ENCODE assay signal across 15 cellular contexts in genomic region chr10:88820990-88821389, GRCh38. TPM values are rescaled to one million over a fixed set of nuclear protein-coding genes. Genes with fewer than 3 reads are reported as not detected.
A peak's percentile ranks its signal among the peaks of the same experiment; 100 is the strongest.
DNase-seq lines count a peak whose midpoint lies in the region; ATAC-seq and TF ChIP-seq lines count a peak whose summit lies in the region.
"Had no signal": no experiment of that assay in that cellular context is flagged by ENCODE, and none has a peak within 500 bp of the region (broad histone marks: within the 10 kb centered on the region; RNA-seq: fewer than 3 reads in every experiment).

No MANE protein-coding gene starts in this region.

- TF ChIP-seq CTCF in A673 (conservative IDR thresholded peaks at IDR 0.05; ENCODE audit: low read depth, low read length) (no peak), GM10266 (IDR thresholded peaks at IDR 0.05; ENCODE audit: control insufficient read depth, insufficient read depth, low read depth, missing control alignments) (no peak)

- H3K79me1 ChIP-seq in trophoblast cell (ENCODE audit: low read length) = no peaks in the 10 kb centered on the region

- H3K4me3 ChIP-seq in A673 (ENCODE audit: low read depth, low read length, poor library complexity, severe bottlenecking) = no peak overlapping the region
- H3K4me3 ChIP-seq in trophoblast cell (ENCODE audit: low read depth, low read length) = no peak overlapping the region
- H3K4me3 ChIP-seq: lower lobe of right lung had no signal

- H2AFZ ChIP-seq in trophoblast cell (ENCODE audit: insufficient read depth, low read length, poor library complexity) = no peak overlapping the region

- H3K4me1 Mint-ChIP-seq in T-helper 17 cell = peaks cover 29% of the 10 kb centered on the region

- H3K9me3 ChIP-seq in A673 (ENCODE audit: low read depth, low read length, poor library complexity, severe bottlenecking) (no peaks in the 10 kb centered on the region), T-helper 17 cell (ENCODE audit: control insufficient read depth, low read length, poor library complexity, severe bottlenecking) (no peaks in the 10 kb centered on the region), trophoblast cell (ENCODE audit: insufficient read depth, low read depth, low read length) (no peaks in the 10 kb centered on the region)
- H3K9me3 ChIP-seq: lower lobe of right lung had no signal

- H2BK5ac ChIP-seq in trophoblast cell (ENCODE audit: low read depth, low read length, poor library complexity) = no peak overlapping the region

- peaks cover 2% of the 10 kb centered on the region for H3K36me3 Mint-ChIP-seq in T-helper 17 cell (ENCODE audit: low read depth)
- H3K36me3 Mint-ChIP-seq: CD4-positive, CD25-positive, alpha-beta regulatory T cell had no signal

- peak; percentile 6 for ATAC-seq in T-helper 17 cell
- ATAC-seq in HG02981 (IDR thresholded peaks at IDR 0.05; ENCODE audit: unreplicated experiment) = no peak
- ATAC-seq: lower lobe of right lung had no signal

- H3K4ac ChIP-seq in trophoblast cell (ENCODE audit: low read depth, low read length) = no peak overlapping the region

- peak; percentile 41 for DNase-seq in A673 (ENCODE audit: low spot score)
- DNase-seq in GM04504 (ENCODE audit: low read depth) = peak; percentile 79
- no peak for DNase-seq in T-helper 17 cell
- DNase-seq in fibroblast of the conjunctiva (ENCODE audit: low read depth) = peak; percentile 86
- DNase-seq in GM10266 (ENCODE audit: extremely low spot score) = no peak
- DNase-seq in HUDEP-2 (lab: John Stamatoyannopoulos, UW; ENCODE audit: unreplicated experiment in 76 of 76) = no peak
- no peak for DNase-seq in trophoblast cell
- DNase-seq: activated gamma-delta T cell; CD4-positive, CD25-positive, alpha-beta regulatory T cell; cortex of kidney; glutamatergic neuron; lower lobe of right lung; nucleus accumbens had no signal

- no peak overlapping the region for H3K23ac ChIP-seq in trophoblast cell (ENCODE audit: low read length)

- intact Hi-C loops in A673 (cut with micrococcal nuclease; ENCODE audit: unreplicated experiment) = no loop called here

- CTCF ChIA-PET in A673 (lab: Charles Lee) = no interaction called here

- no peak overlapping the region for H3K4me3 Mint-ChIP-seq in T-helper 17 cell
- H3K4me3 Mint-ChIP-seq: CD4-positive, CD25-positive, alpha-beta regulatory T cell had no signal

- H3K79me2 ChIP-seq in trophoblast cell (ENCODE audit: control insufficient read depth, insufficient read depth, low read length, poor library complexity) = no peaks in the 10 kb centered on the region

- H3K4me1 ChIP-seq in A673 (ENCODE audit: insufficient read depth, low read length, poor library complexity, severe bottlenecking) (peaks cover 26% of the 10 kb centered on the region), trophoblast cell (ENCODE audit: control insufficient read depth in 1 of 2, insufficient read depth in 2 of 2, low read length in 2 of 2) (no peaks in the 10 kb centered on the region)
- H3K4me1 ChIP-seq: lower lobe of right lung had no signal

- BruUV-seq in A673 (replicated peaks; lab: Mats Ljungman, UMichigan) = no TSS peak

- H3K18ac ChIP-seq in trophoblast cell (ENCODE audit: low read length) = no peak overlapping the region

- H2AK5ac ChIP-seq in trophoblast cell (ENCODE audit: low read length) = no peak overlapping the region

- H2BK120ac ChIP-seq in trophoblast cell (ENCODE audit: insufficient read depth, low read length, poor library complexity) = no peak overlapping the region

- H3K36me3 ChIP-seq in A673 (ENCODE audit: insufficient read depth, low read length, poor library complexity, severe bottlenecking) = no peaks in the 10 kb centered on the region
- no peaks in the 10 kb centered on the region for H3K36me3 ChIP-seq in trophoblast cell (ENCODE audit: control insufficient read depth in 1 of 2, insufficient read depth in 2 of 2, low read length in 2 of 2)
- H3K36me3 ChIP-seq: lower lobe of right lung had no signal

- H4K12ac ChIP-seq in trophoblast cell (ENCODE audit: low read depth, low read length) = no peak overlapping the region

- no peak overlapping the region for H3K4me2 ChIP-seq in trophoblast cell (ENCODE audit: low read length)

- H2BK12ac ChIP-seq in trophoblast cell (ENCODE audit: low read length) = no peak overlapping the region

- no peak overlapping the region for H3K14ac ChIP-seq in trophoblast cell (ENCODE audit: low read length)

- no peaks in the 10 kb centered on the region for H3K27me3 ChIP-seq in A673 (replicated peaks; ENCODE audit: insufficient read depth, low read depth, low read length, poor library complexity)
- no peaks in the 10 kb centered on the region for H3K27me3 ChIP-seq in trophoblast cell (ENCODE audit: insufficient read depth, low read length)

- H4K91ac ChIP-seq in trophoblast cell (ENCODE audit: low read depth, low read length) = no peak overlapping the region

- H4K8ac ChIP-seq in trophoblast cell (ENCODE audit: low read depth, low read length) = no peak overlapping the region

- H3K27ac ChIP-seq in A673 (ENCODE audit: low read depth, low read length, poor library complexity, severe bottlenecking) (peak overlapping the region; percentile 51), trophoblast cell (ENCODE audit: low read depth, low read length) (no peak overlapping the region)
- H3K27ac ChIP-seq: lower lobe of right lung had no signal

- no peaks in the 10 kb centered on the region for H3K27me3 Mint-ChIP-seq in T-helper 17 cell

- POLR2A ChIA-PET in A673 (lab: Charles Lee; ENCODE audit: low non-redundant PET) = no interaction called here

- peak overlapping the region; percentile 87 for H3K27ac Mint-ChIP-seq in T-helper 17 cell

- H3K9ac ChIP-seq in trophoblast cell (ENCODE audit: low read length) = no peak overlapping the region

RNA-seq across cellular contexts. Expression of gene LIPM, which starts 18.5 kb away (rescaled TPM):
- not detected in 2 replicates for total RNA-seq in A673 (2021)
- not detected for total RNA-seq in T-helper 17 cell
- polyA plus RNA-seq in trophoblast cell (2013) = not detected in 2 replicates
- total RNA-seq: CD4-positive, CD25-positive, alpha-beta regulatory T cell; lower lobe of right lung; T-helper 1 cell treated with Interleukin-12 subunit alpha and Interleukin-12 subunit beta and Interleukin-4 antibody, amounts not matched to agents 30 ng/mL and 1 ng/mL, for 36 hours had no signal
- polyA plus RNA-seq: CD4-positive, CD25-positive, alpha-beta regulatory T cell had no signal

RNA-seq across cellular contexts. Expression of gene ANKRD22, which starts 30.7 kb away (rescaled TPM):
- total RNA-seq in A673 (2021) (0.52 TPM in 1 of 2 replicates, not detected in the other), T-helper 17 cell (not detected)
- polyA plus RNA-seq in trophoblast cell (2013) = 0.03 and 0.10 TPM in 2 replicates
- total RNA-seq: CD4-positive, CD25-positive, alpha-beta regulatory T cell had no signal

RNA-seq across cellular contexts. Expression of gene STAMBPL1, which starts 59.1 kb away (rescaled TPM):
- total RNA-seq in A673 (2021) (61.2 and 71.8 TPM in 2 replicates), T-helper 17 cell (10 to 100 TPM; 20.7 to 32.3 TPM)
- polyA plus RNA-seq in trophoblast cell (2013) = 0.03 TPM in 2 replicates

Comparison
In these comparisons a context has a peak if more than half of its experiments do, and no peak if none do; other contexts are left out.
1. DNase-seq: peak in A673 (single experiment), GM04504 (single experiment) and fibroblast of the conjunctiva (single experiment); none in T-helper 17 cell (0 of 3), GM10266 (single experiment), HUDEP-2 (0 of 76) and trophoblast cell (0 of 2).